In genomic region chr2:69278366-69278765, GRCh38 we compare ENCODE assay signal across 1 cellular context.
TF ChIP-seq lines count a peak whose summit lies in the region.

No MANE protein-coding gene starts in this region.

TF ChIP-seq in SK-N-SH treated with all-trans-retinoic acid at 6 μM for 48 hours, 23 proteins besides CTCF, POLR2A, EP300 and RAD21 (continued from another document):
- TF ChIP-seq POU6F1 (CRISPR knock-in tag; IDR thresholded peaks at IDR 0.05; ENCODE audit: borderline replicate concordance, low read depth) (no peak), ESRRG (CRISPR knock-in tag; IDR thresholded peaks at IDR 0.05) (no peak), CSRNP3 (CRISPR knock-in tag; IDR thresholded peaks at IDR 0.05) (no peak), RARB (CRISPR knock-in tag; IDR thresholded peaks at IDR 0.05) (no peak), OSR1 (CRISPR knock-in tag; IDR thresholded peaks at IDR 0.05) (no peak), TCF4 (CRISPR knock-in tag; IDR thresholded peaks at IDR 0.05; ENCODE audit: borderline replicate concordance) (no peak), ZNF70 (CRISPR knock-in tag; IDR thresholded peaks at IDR 0.05) (no peak), ZFP30 (CRISPR knock-in tag; IDR thresholded peaks at IDR 0.05) (no peak), ZC3H10 (CRISPR knock-in tag; IDR thresholded peaks at IDR 0.05) (no peak), ZNF8 (CRISPR knock-in tag; IDR thresholded peaks at IDR 0.05) (no peak), BACH2 (CRISPR knock-in tag; IDR thresholded peaks at IDR 0.05; ENCODE audit: borderline replicate concordance) (no peak), ZNF565 (CRISPR knock-in tag; conservative IDR thresholded peaks at IDR 0.05; ENCODE audit: low read depth) (no peak), CREB5 (CRISPR knock-in tag; IDR thresholded peaks at IDR 0.05; ENCODE audit: low read depth) (no peak), TOX (CRISPR knock-in tag; IDR thresholded peaks at IDR 0.05; ENCODE audit: borderline replicate concordance) (no peak), TSHZ2 (CRISPR knock-in tag; IDR thresholded peaks at IDR 0.05) (no peak)
